In genomic region chr18:48454146-48454796, GRCh38 we compare ENCODE assay signal across 1 cellular context.
TF ChIP-seq lines count a peak whose summit lies in the region.

No MANE protein-coding gene starts in this region.

TF ChIP-seq in HepG2, 621 proteins besides CTCF, POLR2A, EP300 and RAD21 (continued from another document and continues in another):
- TF ChIP-seq FOXP4 (CRISPR knock-in tag; IDR thresholded peaks at IDR 0.05) (peak; percentile 62; the same call in 1 of the 2 replicates), U2AF1 (optimal IDR thresholded peaks at IDR 0.05; ENCODE audit: low read depth, low read length) (no peak), ZNF431 (CRISPR knock-in tag; IDR thresholded peaks at IDR 0.05; ENCODE audit: borderline replicate concordance, low read depth) (no peak), HNRNPK (IDR thresholded peaks at IDR 0.05; ENCODE audit: low read depth, low read length, poor library complexity, severe bottlenecking) (no peak), ZKSCAN5 (CRISPR knock-in tag; IDR thresholded peaks at IDR 0.05) (no peak), EZH2 (conservative IDR thresholded peaks at IDR 0.05; ENCODE audit: low read depth, low read length) (no peak), CBX1 (IDR thresholded peaks at IDR 0.05; ENCODE audit: low read depth) (peak; percentile 69), MTA1 (CRISPR knock-in tag; IDR thresholded peaks at IDR 0.05; ENCODE audit: borderline replicate concordance) (0 out of 2 replicates have a peak, but pooled peaks have one; percentile 17), ZNF792 (CRISPR knock-in tag; IDR thresholded peaks at IDR 0.05) (0 out of 2 replicates have a peak, but pooled peaks have one; percentile 36), ZFP36 (IDR thresholded peaks at IDR 0.05; ENCODE audit: borderline replicate concordance, low read depth, low read length, partially characterized antibody) (no peak), MED13 (CRISPR knock-in tag; IDR thresholded peaks at IDR 0.05) (0 out of 2 replicates have a peak, but pooled peaks have one; percentile 28), NAIF1 (CRISPR knock-in tag; IDR thresholded peaks at IDR 0.05; ENCODE audit: borderline replicate concordance) (no peak), YEATS2 (CRISPR knock-in tag; IDR thresholded peaks at IDR 0.05; ENCODE audit: borderline replicate concordance) (no peak), KLF12 (CRISPR knock-in tag; IDR thresholded peaks at IDR 0.05; ENCODE audit: borderline replicate concordance) (0 out of 2 replicates have a peak, but pooled peaks have one; percentile 75), ZMYM2 (CRISPR knock-in tag; IDR thresholded peaks at IDR 0.05) (0 out of 2 replicates have a peak, but pooled peaks have one; percentile 22), PHB2 (IDR thresholded peaks at IDR 0.05; ENCODE audit: partially characterized antibody) (no peak), ZKSCAN1 (IDR thresholded peaks at IDR 0.05; ENCODE audit: low read length) (peak; percentile 82), ZNF598 (CRISPR knock-in tag; IDR thresholded peaks at IDR 0.05; ENCODE audit: borderline replicate concordance) (0 out of 2 replicates have a peak, but pooled peaks have one; percentile 58), TBX2 (CRISPR knock-in tag; IDR thresholded peaks at IDR 0.05; ENCODE audit: borderline replicate concordance) (peak; percentile 60; the same call in 1 of the 2 replicates), TAF1 (CRISPR knock-in tag; IDR thresholded peaks at IDR 0.05) (peak; percentile 62; the same call in 1 of the 2 replicates), ESRRA (CRISPR knock-in tag; IDR thresholded peaks at IDR 0.05; ENCODE audit: low read depth) (peak; percentile 73; the same call in 1 of the 2 replicates), FOXK2 (IDR thresholded peaks at IDR 0.05) (no peak), PHF21A (CRISPR knock-in tag; IDR thresholded peaks at IDR 0.05) (peak; percentile 76; the same call in 1 of the 2 replicates), RNF2 (conservative IDR thresholded peaks at IDR 0.05; ENCODE audit: low read depth) (no peak), MIER2 (CRISPR knock-in tag; IDR thresholded peaks at IDR 0.05) (peak; percentile 22; the same call in 1 of the 2 replicates), BORCS8-MEF2B (CRISPR knock-in tag; IDR thresholded peaks at IDR 0.05) (peak; percentile 35; the same call in 1 of the 2 replicates), ZNF292 (CRISPR knock-in tag; IDR thresholded peaks at IDR 0.05; ENCODE audit: borderline replicate concordance, low read depth) (peak; percentile 88; the same call in 1 of the 2 replicates), GFI1 (CRISPR knock-in tag; IDR thresholded peaks at IDR 0.05; ENCODE audit: borderline replicate concordance) (no peak), ZNF234 (CRISPR knock-in tag; conservative IDR thresholded peaks at IDR 0.05) (no peak), RXRB (CRISPR knock-in tag; IDR thresholded peaks at IDR 0.05; ENCODE audit: borderline replicate concordance) (peak; percentile 56), PPARG (CRISPR knock-in tag; conservative IDR thresholded peaks at IDR 0.05) (0 out of 2 replicates have a peak, but pooled peaks have one; percentile 16), RBAK (CRISPR knock-in tag; IDR thresholded peaks at IDR 0.05) (no peak), ZMYM3 (CRISPR knock-in tag; IDR thresholded peaks at IDR 0.05) (peak; percentile 91), TCF7 (IDR thresholded peaks at IDR 0.05; ENCODE audit: low read depth) (0 out of 2 replicates have a peak, but pooled peaks have one; percentile 22), ZNF589 (CRISPR knock-in tag; conservative IDR thresholded peaks at IDR 0.05) (no peak), ZNF160 (CRISPR knock-in tag; IDR thresholded peaks at IDR 0.05) (no peak), GRHL1 (CRISPR knock-in tag; conservative IDR thresholded peaks at IDR 0.05) (no peak), ZBTB49 (CRISPR knock-in tag; IDR thresholded peaks at IDR 0.05; ENCODE audit: borderline replicate concordance) (no peak), ONECUT2 (CRISPR knock-in tag; IDR thresholded peaks at IDR 0.05) (no peak), SMARCE1 (IDR thresholded peaks at IDR 0.05; ENCODE audit: borderline replicate concordance) (no peak), HNF4G (IDR thresholded peaks at IDR 0.05; ENCODE audit: borderline replicate concordance, low read depth, low read length) (0 out of 2 replicates have a peak, but pooled peaks have one; percentile 20), HNF4G (CRISPR knock-in tag; IDR thresholded peaks at IDR 0.05; ENCODE audit: borderline replicate concordance, low read depth) (0 out of 2 replicates have a peak, but pooled peaks have one; percentile 20), ZNF619 (CRISPR knock-in tag; IDR thresholded peaks at IDR 0.05) (no peak), ZNF205 (CRISPR knock-in tag; IDR thresholded peaks at IDR 0.05) (no peak)
- TF ChIP-seq, protein P1, sequence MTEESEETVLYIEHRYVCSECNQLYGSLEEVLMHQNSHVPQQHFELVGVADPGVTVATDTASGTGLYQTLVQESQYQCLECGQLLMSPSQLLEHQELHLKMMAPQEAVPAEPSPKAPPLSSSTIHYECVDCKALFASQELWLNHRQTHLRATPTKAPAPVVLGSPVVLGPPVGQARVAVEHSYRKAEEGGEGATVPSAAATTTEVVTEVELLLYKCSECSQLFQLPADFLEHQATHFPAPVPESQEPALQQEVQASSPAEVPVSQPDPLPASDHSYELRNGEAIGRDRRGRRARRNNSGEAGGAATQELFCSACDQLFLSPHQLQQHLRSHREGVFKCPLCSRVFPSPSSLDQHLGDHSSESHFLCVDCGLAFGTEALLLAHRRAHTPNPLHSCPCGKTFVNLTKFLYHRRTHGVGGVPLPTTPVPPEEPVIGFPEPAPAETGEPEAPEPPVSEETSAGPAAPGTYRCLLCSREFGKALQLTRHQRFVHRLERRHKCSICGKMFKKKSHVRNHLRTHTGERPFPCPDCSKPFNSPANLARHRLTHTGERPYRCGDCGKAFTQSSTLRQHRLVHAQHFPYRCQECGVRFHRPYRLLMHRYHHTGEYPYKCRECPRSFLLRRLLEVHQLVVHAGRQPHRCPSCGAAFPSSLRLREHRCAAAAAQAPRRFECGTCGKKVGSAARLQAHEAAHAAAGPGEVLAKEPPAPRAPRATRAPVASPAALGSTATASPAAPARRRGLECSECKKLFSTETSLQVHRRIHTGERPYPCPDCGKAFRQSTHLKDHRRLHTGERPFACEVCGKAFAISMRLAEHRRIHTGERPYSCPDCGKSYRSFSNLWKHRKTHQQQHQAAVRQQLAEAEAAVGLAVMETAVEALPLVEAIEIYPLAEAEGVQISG (CRISPR knock-in tag; IDR thresholded peaks at IDR 0.05), result peak; percentile 44; the same call in 1 of the 2 replicates
- TF ChIP-seq, protein P2, sequence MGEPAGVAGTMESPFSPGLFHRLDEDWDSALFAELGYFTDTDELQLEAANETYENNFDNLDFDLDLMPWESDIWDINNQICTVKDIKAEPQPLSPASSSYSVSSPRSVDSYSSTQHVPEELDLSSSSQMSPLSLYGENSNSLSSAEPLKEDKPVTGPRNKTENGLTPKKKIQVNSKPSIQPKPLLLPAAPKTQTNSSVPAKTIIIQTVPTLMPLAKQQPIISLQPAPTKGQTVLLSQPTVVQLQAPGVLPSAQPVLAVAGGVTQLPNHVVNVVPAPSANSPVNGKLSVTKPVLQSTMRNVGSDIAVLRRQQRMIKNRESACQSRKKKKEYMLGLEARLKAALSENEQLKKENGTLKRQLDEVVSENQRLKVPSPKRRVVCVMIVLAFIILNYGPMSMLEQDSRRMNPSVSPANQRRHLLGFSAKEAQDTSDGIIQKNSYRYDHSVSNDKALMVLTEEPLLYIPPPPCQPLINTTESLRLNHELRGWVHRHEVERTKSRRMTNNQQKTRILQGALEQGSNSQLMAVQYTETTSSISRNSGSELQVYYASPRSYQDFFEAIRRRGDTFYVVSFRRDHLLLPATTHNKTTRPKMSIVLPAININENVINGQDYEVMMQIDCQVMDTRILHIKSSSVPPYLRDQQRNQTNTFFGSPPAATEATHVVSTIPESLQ (CRISPR knock-in tag; conservative IDR thresholded peaks at IDR 0.05), result no peak
- TF ChIP-seq, protein P3, sequence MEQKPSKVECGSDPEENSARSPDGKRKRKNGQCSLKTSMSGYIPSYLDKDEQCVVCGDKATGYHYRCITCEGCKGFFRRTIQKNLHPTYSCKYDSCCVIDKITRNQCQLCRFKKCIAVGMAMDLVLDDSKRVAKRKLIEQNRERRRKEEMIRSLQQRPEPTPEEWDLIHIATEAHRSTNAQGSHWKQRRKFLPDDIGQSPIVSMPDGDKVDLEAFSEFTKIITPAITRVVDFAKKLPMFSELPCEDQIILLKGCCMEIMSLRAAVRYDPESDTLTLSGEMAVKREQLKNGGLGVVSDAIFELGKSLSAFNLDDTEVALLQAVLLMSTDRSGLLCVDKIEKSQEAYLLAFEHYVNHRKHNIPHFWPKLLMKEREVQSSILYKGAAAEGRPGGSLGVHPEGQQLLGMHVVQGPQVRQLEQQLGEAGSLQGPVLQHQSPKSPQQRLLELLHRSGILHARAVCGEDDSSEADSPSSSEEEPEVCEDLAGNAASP (CRISPR knock-in tag; IDR thresholded peaks at IDR 0.05; ENCODE audit: borderline replicate concordance), result no peak
- TF ChIP-seq, protein P4, sequence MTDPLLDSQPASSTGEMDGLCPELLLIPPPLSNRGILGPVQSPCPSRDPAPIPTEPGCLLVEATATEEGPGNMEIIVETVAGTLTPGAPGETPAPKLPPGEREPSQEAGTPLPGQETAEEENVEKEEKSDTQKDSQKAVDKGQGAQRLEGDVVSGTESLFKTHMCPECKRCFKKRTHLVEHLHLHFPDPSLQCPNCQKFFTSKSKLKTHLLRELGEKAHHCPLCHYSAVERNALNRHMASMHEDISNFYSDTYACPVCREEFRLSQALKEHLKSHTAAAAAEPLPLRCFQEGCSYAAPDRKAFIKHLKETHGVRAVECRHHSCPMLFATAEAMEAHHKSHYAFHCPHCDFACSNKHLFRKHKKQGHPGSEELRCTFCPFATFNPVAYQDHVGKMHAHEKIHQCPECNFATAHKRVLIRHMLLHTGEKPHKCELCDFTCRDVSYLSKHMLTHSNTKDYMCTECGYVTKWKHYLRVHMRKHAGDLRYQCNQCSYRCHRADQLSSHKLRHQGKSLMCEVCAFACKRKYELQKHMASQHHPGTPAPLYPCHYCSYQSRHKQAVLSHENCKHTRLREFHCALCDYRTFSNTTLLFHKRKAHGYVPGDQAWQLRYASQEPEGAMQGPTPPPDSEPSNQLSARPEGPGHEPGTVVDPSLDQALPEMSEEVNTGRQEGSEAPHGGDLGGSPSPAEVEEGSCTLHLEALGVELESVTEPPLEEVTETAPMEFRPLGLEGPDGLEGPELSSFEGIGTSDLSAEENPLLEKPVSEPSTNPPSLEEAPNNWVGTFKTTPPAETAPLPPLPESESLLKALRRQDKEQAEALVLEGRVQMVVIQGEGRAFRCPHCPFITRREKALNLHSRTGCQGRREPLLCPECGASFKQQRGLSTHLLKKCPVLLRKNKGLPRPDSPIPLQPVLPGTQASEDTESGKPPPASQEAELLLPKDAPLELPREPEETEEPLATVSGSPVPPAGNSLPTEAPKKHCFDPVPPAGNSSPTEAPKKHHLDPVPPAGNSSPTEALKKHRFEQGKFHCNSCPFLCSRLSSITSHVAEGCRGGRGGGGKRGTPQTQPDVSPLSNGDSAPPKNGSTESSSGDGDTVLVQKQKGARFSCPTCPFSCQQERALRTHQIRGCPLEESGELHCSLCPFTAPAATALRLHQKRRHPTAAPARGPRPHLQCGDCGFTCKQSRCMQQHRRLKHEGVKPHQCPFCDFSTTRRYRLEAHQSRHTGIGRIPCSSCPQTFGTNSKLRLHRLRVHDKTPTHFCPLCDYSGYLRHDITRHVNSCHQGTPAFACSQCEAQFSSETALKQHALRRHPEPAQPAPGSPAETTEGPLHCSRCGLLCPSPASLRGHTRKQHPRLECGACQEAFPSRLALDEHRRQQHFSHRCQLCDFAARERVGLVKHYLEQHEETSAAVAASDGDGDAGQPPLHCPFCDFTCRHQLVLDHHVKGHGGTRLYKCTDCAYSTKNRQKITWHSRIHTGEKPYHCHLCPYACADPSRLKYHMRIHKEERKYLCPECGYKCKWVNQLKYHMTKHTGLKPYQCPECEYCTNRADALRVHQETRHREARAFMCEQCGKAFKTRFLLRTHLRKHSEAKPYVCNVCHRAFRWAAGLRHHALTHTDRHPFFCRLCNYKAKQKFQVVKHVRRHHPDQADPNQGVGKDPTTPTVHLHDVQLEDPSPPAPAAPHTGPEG (CRISPR knock-in tag; IDR thresholded peaks at IDR 0.05), result 0 out of 2 replicates have a peak, but pooled peaks have one; percentile 26
